ENCODE assay signal across 1 cellular context in the genomic region with DNA sequence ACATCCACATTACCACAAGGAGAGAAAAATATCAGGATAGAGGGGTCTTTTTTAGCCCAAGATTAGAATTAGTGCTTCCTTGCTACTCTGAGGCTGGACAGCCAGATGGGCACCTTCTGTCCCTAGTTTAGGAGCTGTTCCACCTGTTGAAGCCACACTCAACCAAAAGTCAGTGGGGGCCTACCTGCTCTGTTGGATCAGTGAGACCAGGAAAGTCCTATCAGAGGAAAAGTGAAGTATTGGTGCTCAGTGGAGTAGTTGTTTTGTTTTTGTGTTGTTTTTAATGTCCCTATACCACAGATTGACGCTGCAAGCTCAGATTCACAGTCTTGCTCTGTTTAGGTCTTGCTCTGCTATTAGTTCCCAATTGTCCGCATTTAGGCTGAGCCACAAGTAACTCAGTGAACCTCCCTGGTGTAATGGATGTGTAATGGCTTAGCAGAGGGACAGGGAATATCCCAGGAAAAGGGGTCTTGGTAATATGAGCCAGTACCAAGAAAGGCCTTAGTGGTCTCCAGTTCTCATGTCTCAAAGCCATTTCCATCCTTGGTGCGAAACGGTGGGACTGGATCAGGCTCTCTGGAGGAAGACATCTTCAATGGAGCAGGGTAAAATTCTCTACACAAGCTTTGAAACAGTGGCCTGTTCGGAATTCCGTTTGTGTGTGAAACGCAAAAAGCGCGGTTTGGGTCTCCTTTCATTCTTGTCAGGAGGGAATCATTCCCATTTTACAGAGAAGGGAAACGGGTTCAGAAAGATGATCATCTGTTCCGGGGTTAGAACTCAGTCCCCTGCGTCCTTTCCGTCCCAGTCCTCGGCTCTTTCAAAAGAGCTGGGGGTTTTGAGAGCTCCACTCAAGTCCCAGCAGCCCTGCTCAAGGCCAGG.
TF ChIP-seq lines count a peak whose summit lies in the region.

No MANE protein-coding gene starts in this region.

TF ChIP-seq in GM23338, 12 proteins besides CTCF, POLR2A, EP300 and RAD21 (continued from another document):
- TF ChIP-seq, protein P1, sequence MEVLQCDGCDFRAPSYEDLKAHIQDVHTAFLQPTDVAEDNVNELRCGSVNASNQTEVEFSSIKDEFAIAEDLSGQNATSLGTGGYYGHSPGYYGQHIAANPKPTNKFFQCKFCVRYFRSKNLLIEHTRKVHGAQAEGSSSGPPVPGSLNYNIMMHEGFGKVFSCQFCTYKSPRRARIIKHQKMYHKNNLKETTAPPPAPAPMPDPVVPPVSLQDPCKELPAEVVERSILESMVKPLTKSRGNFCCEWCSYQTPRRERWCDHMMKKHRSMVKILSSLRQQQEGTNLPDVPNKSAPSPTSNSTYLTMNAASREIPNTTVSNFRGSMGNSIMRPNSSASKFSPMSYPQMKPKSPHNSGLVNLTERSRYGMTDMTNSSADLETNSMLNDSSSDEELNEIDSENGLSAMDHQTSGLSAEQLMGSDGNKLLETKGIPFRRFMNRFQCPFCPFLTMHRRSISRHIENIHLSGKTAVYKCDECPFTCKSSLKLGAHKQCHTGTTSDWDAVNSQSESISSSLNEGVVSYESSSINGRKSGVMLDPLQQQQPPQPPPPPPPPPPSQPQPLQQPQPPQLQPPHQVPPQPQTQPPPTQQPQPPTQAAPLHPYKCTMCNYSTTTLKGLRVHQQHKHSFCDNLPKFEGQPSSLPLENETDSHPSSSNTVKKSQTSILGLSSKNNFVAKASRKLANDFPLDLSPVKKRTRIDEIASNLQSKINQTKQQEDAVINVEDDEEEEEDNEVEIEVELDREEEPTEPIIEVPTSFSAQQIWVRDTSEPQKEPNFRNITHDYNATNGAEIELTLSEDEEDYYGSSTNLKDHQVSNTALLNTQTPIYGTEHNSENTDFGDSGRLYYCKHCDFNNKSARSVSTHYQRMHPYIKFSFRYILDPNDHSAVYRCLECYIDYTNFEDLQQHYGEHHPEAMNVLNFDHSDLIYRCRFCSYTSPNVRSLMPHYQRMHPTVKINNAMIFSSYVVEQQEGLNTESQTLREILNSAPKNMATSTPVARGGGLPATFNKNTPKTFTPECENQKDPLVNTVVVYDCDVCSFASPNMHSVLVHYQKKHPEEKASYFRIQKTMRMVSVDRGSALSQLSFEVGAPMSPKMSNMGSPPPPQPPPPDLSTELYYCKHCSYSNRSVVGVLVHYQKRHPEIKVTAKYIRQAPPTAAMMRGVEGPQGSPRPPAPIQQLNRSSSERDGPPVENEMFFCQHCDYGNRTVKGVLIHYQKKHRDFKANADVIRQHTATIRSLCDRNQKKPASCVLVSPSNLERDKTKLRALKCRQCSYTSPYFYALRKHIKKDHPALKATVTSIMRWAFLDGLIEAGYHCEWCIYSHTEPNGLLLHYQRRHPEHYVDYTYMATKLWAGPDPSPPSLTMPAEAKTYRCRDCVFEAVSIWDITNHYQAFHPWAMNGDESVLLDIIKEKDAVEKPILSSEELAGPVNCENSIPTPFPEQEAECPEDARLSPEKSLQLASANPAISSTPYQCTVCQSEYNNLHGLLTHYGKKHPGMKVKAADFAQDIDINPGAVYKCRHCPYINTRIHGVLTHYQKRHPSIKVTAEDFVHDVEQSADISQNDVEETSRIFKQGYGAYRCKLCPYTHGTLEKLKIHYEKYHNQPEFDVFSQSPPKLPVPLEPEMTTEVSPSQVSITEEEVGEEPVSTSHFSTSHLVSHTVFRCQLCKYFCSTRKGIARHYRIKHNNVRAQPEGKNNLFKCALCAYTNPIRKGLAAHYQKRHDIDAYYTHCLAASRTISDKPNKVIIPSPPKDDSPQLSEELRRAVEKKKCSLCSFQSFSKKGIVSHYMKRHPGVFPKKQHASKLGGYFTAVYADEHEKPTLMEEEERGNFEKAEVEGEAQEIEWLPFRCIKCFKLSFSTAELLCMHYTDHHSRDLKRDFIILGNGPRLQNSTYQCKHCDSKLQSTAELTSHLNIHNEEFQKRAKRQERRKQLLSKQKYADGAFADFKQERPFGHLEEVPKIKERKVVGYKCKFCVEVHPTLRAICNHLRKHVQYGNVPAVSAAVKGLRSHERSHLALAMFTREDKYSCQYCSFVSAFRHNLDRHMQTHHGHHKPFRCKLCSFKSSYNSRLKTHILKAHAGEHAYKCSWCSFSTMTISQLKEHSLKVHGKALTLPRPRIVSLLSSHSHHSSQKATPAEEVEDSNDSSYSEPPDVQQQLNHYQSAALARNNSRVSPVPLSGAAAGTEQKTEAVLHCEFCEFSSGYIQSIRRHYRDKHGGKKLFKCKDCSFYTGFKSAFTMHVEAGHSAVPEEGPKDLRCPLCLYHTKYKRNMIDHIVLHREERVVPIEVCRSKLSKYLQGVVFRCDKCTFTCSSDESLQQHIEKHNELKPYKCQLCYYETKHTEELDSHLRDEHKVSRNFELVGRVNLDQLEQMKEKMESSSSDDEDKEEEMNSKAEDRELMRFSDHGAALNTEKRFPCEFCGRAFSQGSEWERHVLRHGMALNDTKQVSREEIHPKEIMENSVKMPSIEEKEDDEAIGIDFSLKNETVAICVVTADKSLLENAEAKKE (CRISPR knock-in tag; IDR thresholded peaks at IDR 0.05) = no peak
- TF ChIP-seq EZH2 (IDR thresholded peaks at IDR 0.05; ENCODE audit: low read depth, unreplicated experiment) (no peak), ZNF114 (CRISPR knock-in tag; IDR thresholded peaks at IDR 0.05) (no peak), ZNF331 (CRISPR knock-in tag; IDR thresholded peaks at IDR 0.05; ENCODE audit: low read depth) (no peak), REST (IDR thresholded peaks at IDR 0.05; ENCODE audit: unreplicated experiment) (no peak), JUNB (IDR thresholded peaks at IDR 0.05; ENCODE audit: unreplicated experiment) (no peak)
